8 cellular contexts compared by ENCODE assay signal in genomic region chr10:98414578-98414931, GRCh38. TPM values are rescaled to one million over a fixed set of nuclear protein-coding genes. Genes with fewer than 3 reads are reported as not detected.
A peak's percentile ranks its signal among the peaks of the same experiment; 100 is the strongest.
DNase-seq lines count a peak whose midpoint lies in the region; ATAC-seq and TF ChIP-seq lines count a peak whose summit lies in the region.

No MANE protein-coding gene starts in this region.

- peak overlapping the region; percentile 85 to 98 (median 94) for H3K27ac Mint-ChIP-seq in naive thymus-derived CD4-positive, alpha-beta T cell

- H4K20me1 ChIP-seq in KMS-11 (ENCODE audit: insufficient read depth), result no peaks in the 10 kb centered on the region

- H3K27ac ChIP-seq in KMS-11, result no peak overlapping the region
- peak overlapping the region in 54 of 59 donors; percentile 17 to 88 (median 66) for H3K27ac ChIP-seq in dorsolateral prefrontal cortex
- H3K27ac ChIP-seq in naive thymus-derived CD4-positive, alpha-beta T cell (ENCODE audit: low read depth, low read length), result peak overlapping the region; percentile 69

- peaks cover 23% of the 10 kb centered on the region for H3K4me1 ChIP-seq in KMS-11 (ENCODE audit: low read depth, poor library complexity, severe bottlenecking)
- peaks cover 0 to 13% of the 10 kb centered on the region in 2 donors for H3K4me1 ChIP-seq in naive thymus-derived CD4-positive, alpha-beta T cell (ENCODE audit: control insufficient read depth in 2 of 2, insufficient read depth in 2 of 2, low read length in 2 of 2)

- H3K9ac ChIP-seq in KMS-11, result 0 out of 2 replicates have a peak overlapping the region, but pooled peaks have one; percentile 32

- H3K4me2 ChIP-seq in KMS-11, result no peak overlapping the region

- POLR2A ChIA-PET in naive thymus-derived CD4-positive, alpha-beta T cell (lab: Charles Lee), result interaction anchor here (0.9 to 1.3 kb wide), 3 partner anchors 9 to 31 kb away, joined by 3 to 5 read pairs (median 4); no protein-coding TSS in a partner anchor

- peaks cover 12 to 42% (median 25%) of the 10 kb centered on the region in 7 donors for H3K4me1 Mint-ChIP-seq in naive thymus-derived CD4-positive, alpha-beta T cell

- H3K4me3 ChIP-seq in AG10803 (ENCODE audit: low read length) (peak overlapping the region; percentile 89), KMS-11 (IDR thresholded peaks at IDR 0.05; ENCODE audit: insufficient read depth, low read depth, low read length) (no peak overlapping the region), dorsolateral prefrontal cortex (peak overlapping the region; percentile 25 to 74 (median 56))
- peak overlapping the region; percentile 58 for H3K4me3 ChIP-seq in naive thymus-derived CD4-positive, alpha-beta T cell (ENCODE audit: low read length)

- no peaks in the 10 kb centered on the region for H3K9me3 ChIP-seq in naive thymus-derived CD4-positive, alpha-beta T cell (ENCODE audit: control insufficient read depth in 2 of 3, low read length in 3 of 3)

- H3K36me3 ChIP-seq in KMS-11 (ENCODE audit: insufficient read depth), result no peaks in the 10 kb centered on the region
- peaks cover 0 to 29% (median 3%) of the 10 kb centered on the region in 3 experiments for H3K36me3 ChIP-seq in naive thymus-derived CD4-positive, alpha-beta T cell (ENCODE audit: control insufficient read depth in 2 of 3, insufficient read depth in 3 of 3, low read length in 3 of 3)

- TF ChIP-seq CTCF in AG10803 (conservative IDR thresholded peaks at IDR 0.05; ENCODE audit: low read length) (no peak), KMS-11 (conservative IDR thresholded peaks at IDR 0.05; ENCODE audit: low read depth, low read length) (no peak), dorsolateral prefrontal cortex (IDR thresholded peaks at IDR 0.05 in 54 of 56, conservative IDR thresholded peaks at IDR 0.05 in 2 of 56; ENCODE audit: low read depth in 1 of 56, partially characterized antibody in 56 of 56) (no peak)

- intact Hi-C loops in dorsolateral prefrontal cortex (cut with DNase I), result no loop called here
- intact Hi-C loops in naive thymus-derived CD4-positive, alpha-beta T cell (cut with micrococcal nuclease), result no loop called here

- H3K27me3 Mint-ChIP-seq in naive thymus-derived CD4-positive, alpha-beta T cell, result no peaks in the 10 kb centered on the region

- CTCF ChIA-PET in naive thymus-derived CD4-positive, alpha-beta T cell (lab: Charles Lee), result no interaction called here

- H3K4me3 Mint-ChIP-seq in naive thymus-derived CD4-positive, alpha-beta T cell, result peak overlapping the region; percentile 90 to 99 (median 96)

- H3K36me3 Mint-ChIP-seq in naive thymus-derived CD4-positive, alpha-beta T cell, result peaks cover 0 to 9% (median 4%) of the 10 kb centered on the region in 5 donors

- DNase-seq in AG10803 (ENCODE audit: low read depth) (no peak), dorsolateral prefrontal cortex (no peak), NCI-H2107 treated with DMSO at 0.1 percent for 48 hours (lab: John Stamatoyannopoulos, UW; ENCODE audit: unreplicated experiment) (no peak), cerebellar cortex (ENCODE audit: low spot score) (no peak)
- no peak for DNase-seq in naive thymus-derived CD4-positive, alpha-beta T cell

- H3K79me2 ChIP-seq in KMS-11 (ENCODE audit: insufficient read depth, low read depth), result no peaks in the 10 kb centered on the region

- H3K27me3 ChIP-seq in KMS-11 (ENCODE audit: insufficient read depth, low read depth) (no peaks in the 10 kb centered on the region), dorsolateral prefrontal cortex (no peaks in the 10 kb centered on the region)
- no peaks in the 10 kb centered on the region for H3K27me3 ChIP-seq in naive thymus-derived CD4-positive, alpha-beta T cell (ENCODE audit: control insufficient read depth in 2 of 2, insufficient read depth in 2 of 2, low read length in 2 of 2)

- no peak for TF ChIP-seq POLR2A in GM18505 (IDR thresholded peaks at IDR 0.05; ENCODE audit: borderline replicate concordance, extremely low read depth, insufficient read depth, insufficient read length)

- H3K9me3 Mint-ChIP-seq in naive thymus-derived CD4-positive, alpha-beta T cell, result no peaks in the 10 kb centered on the region

- H2AFZ ChIP-seq in KMS-11 (ENCODE audit: low read depth), result no peak overlapping the region

- ATAC-seq in naive thymus-derived CD4-positive, alpha-beta T cell, result no peak
- ATAC-seq in HG03342 (IDR thresholded peaks at IDR 0.05; ENCODE audit: unreplicated experiment) (no peak), GM18505 (IDR thresholded peaks at IDR 0.05; ENCODE audit: unreplicated experiment) (no peak)

RNA-seq across cellular contexts. Expression of gene PYROXD2, which starts 0.4 kb away (rescaled TPM):
- 10 to 100 TPM in 88 of 120 experiments, 1 to 10 TPM in 32; 5.9 to 27.4 (median 12.6) TPM for total RNA-seq in dorsolateral prefrontal cortex
- total RNA-seq in naive thymus-derived CD4-positive, alpha-beta T cell, result 10 to 100 TPM; 11.9 to 37.1 (median 26.9) TPM
- polyA plus RNA-seq in naive thymus-derived CD4-positive, alpha-beta T cell, result 1 to 10 TPM; 5.6 TPM

RNA-seq across cellular contexts. Expression of gene HPS1, which starts 32.2 kb away (rescaled TPM):
- 10 to 100 TPM; 37.6 to 78.5 (median 54.4) TPM for total RNA-seq in dorsolateral prefrontal cortex
- 100 to 1,000 TPM in 2 of 5 experiments, 10 to 100 TPM in 3; 68.5 to 107 (median 90.9) TPM for total RNA-seq in naive thymus-derived CD4-positive, alpha-beta T cell
- polyA plus RNA-seq in naive thymus-derived CD4-positive, alpha-beta T cell, result 10 to 100 TPM; 54.3 to 70.8 TPM
